Comparison of ENCODE assay signal across 1 cellular context in the genomic region with DNA sequence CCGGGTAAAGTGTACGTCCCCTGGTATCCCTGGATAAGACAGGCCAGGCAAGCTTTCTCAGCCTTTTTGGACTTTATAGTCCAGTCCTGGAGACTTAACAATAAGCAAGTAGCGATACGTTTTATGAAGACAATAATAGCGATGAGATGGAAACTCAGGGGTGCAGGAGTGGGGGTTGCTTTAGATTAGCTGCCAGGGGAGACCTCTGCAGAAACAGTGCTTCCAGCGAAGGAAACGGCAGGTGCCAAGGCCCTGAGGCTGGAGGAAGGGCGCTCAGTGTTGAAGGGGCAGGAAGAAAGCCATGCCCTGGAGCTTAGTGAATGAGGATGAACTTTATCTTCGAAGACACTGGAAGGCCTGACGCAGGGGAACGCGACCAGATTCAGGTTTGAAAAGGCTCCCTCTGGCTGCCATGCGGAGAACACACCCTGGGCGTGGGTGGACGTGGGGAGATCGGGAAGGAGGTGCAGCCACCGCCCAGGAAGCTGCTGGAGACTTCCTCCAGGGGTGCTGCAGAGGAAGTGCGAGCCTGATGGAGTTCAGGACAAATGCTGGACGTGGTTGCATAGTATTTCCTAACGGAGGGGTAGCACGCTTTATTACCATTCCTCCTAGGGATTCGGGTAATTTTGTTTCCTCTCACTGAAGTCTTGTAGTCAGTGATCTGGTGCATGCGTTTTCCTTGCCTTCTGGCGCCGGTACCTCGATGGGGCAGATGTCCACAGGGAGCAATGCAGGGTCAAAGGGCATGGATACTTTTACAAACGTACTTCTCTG.
TF ChIP-seq lines count a peak whose summit lies in the region.

No MANE protein-coding gene starts in this region.

TF ChIP-seq in HepG2, 621 proteins besides CTCF, POLR2A, EP300 and RAD21 (continued from another document and continues in another):
- TF ChIP-seq, protein P1, sequence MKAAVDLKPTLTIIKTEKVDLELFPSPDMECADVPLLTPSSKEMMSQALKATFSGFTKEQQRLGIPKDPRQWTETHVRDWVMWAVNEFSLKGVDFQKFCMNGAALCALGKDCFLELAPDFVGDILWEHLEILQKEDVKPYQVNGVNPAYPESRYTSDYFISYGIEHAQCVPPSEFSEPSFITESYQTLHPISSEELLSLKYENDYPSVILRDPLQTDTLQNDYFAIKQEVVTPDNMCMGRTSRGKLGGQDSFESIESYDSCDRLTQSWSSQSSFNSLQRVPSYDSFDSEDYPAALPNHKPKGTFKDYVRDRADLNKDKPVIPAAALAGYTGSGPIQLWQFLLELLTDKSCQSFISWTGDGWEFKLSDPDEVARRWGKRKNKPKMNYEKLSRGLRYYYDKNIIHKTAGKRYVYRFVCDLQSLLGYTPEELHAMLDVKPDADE (CRISPR knock-in tag; IDR thresholded peaks at IDR 0.05) = no peak
- TF ChIP-seq ZNF782 (CRISPR knock-in tag; IDR thresholded peaks at IDR 0.05; ENCODE audit: borderline replicate concordance) (no peak), ZNF260 (CRISPR knock-in tag; IDR thresholded peaks at IDR 0.05; ENCODE audit: borderline replicate concordance, low read depth) (peak; percentile 98; the same call in 1 of the 2 replicates), ARNTL (CRISPR knock-in tag; IDR thresholded peaks at IDR 0.05) (no peak), PITX1 (CRISPR knock-in tag; IDR thresholded peaks at IDR 0.05) (no peak), HMG20B (CRISPR knock-in tag; conservative IDR thresholded peaks at IDR 0.05) (no peak), MIER3 (CRISPR knock-in tag; IDR thresholded peaks at IDR 0.05; ENCODE audit: borderline replicate concordance) (0 out of 2 replicates have a peak, but pooled peaks have one; percentile 21), ZNF121 (CRISPR knock-in tag; IDR thresholded peaks at IDR 0.05) (no peak), RBM39 (IDR thresholded peaks at IDR 0.05; ENCODE audit: low read depth, low read length, poor library complexity, severe bottlenecking) (peak; percentile 12), MEIS2 (CRISPR knock-in tag; IDR thresholded peaks at IDR 0.05) (peak; percentile 51; the same call in 1 of the 2 replicates), ATF7-NPFF (CRISPR knock-in tag; IDR thresholded peaks at IDR 0.05; ENCODE audit: low read depth) (0 out of 2 replicates have a peak, but pooled peaks have one; percentile 26), NCOR1 (IDR thresholded peaks at IDR 0.05; ENCODE audit: borderline replicate concordance, low read length) (no peak), ZNF382 (CRISPR knock-in tag; IDR thresholded peaks at IDR 0.05; ENCODE audit: borderline replicate concordance) (no peak), CREB1 (IDR thresholded peaks at IDR 0.05) (no peak), CREB1 (CRISPR knock-in tag; IDR thresholded peaks at IDR 0.05) (peak; percentile 47; the same call in 1 of the 2 replicates), KMT2B (CRISPR knock-in tag; IDR thresholded peaks at IDR 0.05) (no peak), ZNF451 (CRISPR knock-in tag; IDR thresholded peaks at IDR 0.05) (peak; percentile 67; the same call in 1 of the 2 replicates)
- TF ChIP-seq, protein P2, sequence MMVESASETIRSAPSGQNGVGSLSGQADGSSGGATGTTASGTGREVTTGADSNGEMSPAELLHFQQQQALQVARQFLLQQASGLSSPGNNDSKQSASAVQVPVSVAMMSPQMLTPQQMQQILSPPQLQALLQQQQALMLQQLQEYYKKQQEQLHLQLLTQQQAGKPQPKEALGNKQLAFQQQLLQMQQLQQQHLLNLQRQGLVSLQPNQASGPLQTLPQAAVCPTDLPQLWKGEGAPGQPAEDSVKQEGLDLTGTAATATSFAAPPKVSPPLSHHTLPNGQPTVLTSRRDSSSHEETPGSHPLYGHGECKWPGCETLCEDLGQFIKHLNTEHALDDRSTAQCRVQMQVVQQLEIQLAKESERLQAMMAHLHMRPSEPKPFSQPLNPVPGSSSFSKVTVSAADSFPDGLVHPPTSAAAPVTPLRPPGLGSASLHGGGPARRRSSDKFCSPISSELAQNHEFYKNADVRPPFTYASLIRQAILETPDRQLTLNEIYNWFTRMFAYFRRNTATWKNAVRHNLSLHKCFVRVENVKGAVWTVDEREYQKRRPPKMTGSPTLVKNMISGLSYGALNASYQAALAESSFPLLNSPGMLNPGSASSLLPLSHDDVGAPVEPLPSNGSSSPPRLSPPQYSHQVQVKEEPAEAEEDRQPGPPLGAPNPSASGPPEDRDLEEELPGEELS (CRISPR knock-in tag; IDR thresholded peaks at IDR 0.05) = peak; percentile 27; the same call in 1 of the 2 replicates
- TF ChIP-seq, protein P3, sequence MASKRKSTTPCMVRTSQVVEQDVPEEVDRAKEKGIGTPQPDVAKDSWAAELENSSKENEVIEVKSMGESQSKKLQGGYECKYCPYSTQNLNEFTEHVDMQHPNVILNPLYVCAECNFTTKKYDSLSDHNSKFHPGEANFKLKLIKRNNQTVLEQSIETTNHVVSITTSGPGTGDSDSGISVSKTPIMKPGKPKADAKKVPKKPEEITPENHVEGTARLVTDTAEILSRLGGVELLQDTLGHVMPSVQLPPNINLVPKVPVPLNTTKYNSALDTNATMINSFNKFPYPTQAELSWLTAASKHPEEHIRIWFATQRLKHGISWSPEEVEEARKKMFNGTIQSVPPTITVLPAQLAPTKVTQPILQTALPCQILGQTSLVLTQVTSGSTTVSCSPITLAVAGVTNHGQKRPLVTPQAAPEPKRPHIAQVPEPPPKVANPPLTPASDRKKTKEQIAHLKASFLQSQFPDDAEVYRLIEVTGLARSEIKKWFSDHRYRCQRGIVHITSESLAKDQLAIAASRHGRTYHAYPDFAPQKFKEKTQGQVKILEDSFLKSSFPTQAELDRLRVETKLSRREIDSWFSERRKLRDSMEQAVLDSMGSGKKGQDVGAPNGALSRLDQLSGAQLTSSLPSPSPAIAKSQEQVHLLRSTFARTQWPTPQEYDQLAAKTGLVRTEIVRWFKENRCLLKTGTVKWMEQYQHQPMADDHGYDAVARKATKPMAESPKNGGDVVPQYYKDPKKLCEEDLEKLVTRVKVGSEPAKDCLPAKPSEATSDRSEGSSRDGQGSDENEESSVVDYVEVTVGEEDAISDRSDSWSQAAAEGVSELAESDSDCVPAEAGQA (IDR thresholded peaks at IDR 0.05; ENCODE audit: low read depth) = no peak
- TF ChIP-seq, protein P3 (CRISPR knock-in tag; IDR thresholded peaks at IDR 0.05; ENCODE audit: borderline replicate concordance) = no peak
- TF ChIP-seq, protein P4, sequence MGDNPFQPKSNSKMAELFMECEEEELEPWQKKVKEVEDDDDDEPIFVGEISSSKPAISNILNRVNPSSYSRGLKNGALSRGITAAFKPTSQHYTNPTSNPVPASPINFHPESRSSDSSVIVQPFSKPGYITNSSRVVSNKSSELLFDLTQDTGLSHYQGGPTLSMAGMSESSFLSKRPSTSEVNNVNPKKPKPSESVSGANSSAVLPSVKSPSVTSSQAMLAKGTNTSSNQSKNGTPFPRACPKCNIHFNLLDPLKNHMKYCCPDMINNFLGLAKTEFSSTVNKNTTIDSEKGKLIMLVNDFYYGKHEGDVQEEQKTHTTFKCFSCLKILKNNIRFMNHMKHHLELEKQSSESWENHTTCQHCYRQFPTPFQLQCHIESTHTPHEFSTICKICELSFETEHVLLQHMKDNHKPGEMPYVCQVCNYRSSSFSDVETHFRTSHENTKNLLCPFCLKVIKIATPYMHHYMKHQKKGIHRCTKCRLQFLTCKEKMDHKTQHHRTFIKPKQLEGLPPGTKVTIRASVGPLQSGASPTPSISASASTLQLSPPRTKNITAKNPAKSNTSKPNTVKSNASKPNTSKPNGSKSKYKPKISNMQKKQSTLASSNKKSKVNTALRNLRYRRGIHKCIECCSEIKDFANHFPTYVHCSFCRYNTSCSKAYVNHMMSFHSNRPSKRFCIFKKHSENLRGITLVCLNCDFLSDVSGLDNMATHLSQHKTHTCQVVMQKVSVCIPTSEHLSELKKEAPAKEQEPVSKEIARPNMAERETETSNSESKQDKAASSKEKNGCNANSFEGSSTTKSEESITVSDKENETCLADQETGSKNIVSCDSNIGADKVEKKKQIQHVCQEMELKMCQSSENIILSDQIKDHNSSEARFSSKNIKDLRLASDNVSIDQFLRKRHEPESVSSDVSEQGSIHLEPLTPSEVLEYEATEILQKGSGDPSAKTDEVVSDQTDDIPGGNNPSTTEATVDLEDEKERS (CRISPR knock-in tag; IDR thresholded peaks at IDR 0.05) = no peak
- TF ChIP-seq, protein P5, sequence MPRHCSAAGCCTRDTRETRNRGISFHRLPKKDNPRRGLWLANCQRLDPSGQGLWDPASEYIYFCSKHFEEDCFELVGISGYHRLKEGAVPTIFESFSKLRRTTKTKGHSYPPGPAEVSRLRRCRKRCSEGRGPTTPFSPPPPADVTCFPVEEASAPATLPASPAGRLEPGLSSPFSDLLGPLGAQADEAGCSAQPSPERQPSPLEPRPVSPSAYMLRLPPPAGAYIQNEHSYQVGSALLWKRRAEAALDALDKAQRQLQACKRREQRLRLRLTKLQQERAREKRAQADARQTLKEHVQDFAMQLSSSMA (CRISPR knock-in tag; IDR thresholded peaks at IDR 0.05) = no peak
- TF ChIP-seq, protein P6, sequence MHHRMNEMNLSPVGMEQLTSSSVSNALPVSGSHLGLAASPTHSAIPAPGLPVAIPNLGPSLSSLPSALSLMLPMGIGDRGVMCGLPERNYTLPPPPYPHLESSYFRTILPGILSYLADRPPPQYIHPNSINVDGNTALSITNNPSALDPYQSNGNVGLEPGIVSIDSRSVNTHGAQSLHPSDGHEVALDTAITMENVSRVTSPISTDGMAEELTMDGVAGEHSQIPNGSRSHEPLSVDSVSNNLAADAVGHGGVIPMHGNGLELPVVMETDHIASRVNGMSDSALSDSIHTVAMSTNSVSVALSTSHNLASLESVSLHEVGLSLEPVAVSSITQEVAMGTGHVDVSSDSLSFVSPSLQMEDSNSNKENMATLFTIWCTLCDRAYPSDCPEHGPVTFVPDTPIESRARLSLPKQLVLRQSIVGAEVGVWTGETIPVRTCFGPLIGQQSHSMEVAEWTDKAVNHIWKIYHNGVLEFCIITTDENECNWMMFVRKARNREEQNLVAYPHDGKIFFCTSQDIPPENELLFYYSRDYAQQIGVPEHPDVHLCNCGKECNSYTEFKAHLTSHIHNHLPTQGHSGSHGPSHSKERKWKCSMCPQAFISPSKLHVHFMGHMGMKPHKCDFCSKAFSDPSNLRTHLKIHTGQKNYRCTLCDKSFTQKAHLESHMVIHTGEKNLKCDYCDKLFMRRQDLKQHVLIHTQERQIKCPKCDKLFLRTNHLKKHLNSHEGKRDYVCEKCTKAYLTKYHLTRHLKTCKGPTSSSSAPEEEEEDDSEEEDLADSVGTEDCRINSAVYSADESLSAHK (CRISPR knock-in tag; IDR thresholded peaks at IDR 0.05; ENCODE audit: borderline replicate concordance) = no peak
- TF ChIP-seq, protein P7, sequence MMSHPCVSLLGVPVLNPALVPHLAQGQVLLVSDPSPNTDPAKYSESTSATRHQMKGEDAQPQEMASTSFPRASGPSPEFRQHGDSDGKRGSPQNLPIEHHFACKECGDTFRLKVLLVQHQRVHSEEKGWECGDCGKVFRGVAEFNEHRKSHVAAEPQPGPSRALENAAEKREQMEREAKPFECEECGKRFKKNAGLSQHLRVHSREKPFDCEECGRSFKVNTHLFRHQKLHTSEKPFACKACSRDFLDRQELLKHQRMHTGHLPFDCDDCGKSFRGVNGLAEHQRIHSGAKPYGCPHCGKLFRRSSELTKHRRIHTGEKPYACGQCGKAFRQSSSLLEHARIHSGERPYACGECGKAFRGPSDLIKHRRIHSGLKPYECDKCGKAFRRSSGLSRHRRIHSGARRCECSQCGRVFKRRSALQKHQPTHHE (CRISPR knock-in tag; IDR thresholded peaks at IDR 0.05; ENCODE audit: borderline replicate concordance) = no peak
- TF ChIP-seq, protein P8, sequence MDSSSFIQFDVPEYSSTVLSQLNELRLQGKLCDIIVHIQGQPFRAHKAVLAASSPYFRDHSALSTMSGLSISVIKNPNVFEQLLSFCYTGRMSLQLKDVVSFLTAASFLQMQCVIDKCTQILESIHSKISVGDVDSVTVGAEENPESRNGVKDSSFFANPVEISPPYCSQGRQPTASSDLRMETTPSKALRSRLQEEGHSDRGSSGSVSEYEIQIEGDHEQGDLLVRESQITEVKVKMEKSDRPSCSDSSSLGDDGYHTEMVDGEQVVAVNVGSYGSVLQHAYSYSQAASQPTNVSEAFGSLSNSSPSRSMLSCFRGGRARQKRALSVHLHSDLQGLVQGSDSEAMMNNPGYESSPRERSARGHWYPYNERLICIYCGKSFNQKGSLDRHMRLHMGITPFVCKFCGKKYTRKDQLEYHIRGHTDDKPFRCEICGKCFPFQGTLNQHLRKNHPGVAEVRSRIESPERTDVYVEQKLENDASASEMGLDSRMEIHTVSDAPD (CRISPR knock-in tag; IDR thresholded peaks at IDR 0.05) = peak; percentile 68; the same call in 1 of the 2 replicates
- TF ChIP-seq, protein P9, sequence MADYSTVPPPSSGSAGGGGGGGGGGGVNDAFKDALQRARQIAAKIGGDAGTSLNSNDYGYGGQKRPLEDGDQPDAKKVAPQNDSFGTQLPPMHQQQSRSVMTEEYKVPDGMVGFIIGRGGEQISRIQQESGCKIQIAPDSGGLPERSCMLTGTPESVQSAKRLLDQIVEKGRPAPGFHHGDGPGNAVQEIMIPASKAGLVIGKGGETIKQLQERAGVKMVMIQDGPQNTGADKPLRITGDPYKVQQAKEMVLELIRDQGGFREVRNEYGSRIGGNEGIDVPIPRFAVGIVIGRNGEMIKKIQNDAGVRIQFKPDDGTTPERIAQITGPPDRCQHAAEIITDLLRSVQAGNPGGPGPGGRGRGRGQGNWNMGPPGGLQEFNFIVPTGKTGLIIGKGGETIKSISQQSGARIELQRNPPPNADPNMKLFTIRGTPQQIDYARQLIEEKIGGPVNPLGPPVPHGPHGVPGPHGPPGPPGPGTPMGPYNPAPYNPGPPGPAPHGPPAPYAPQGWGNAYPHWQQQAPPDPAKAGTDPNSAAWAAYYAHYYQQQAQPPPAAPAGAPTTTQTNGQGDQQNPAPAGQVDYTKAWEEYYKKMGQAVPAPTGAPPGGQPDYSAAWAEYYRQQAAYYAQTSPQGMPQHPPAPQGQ (CRISPR knock-in tag; IDR thresholded peaks at IDR 0.05; ENCODE audit: borderline replicate concordance) = no peak
- TF ChIP-seq, protein P10, sequence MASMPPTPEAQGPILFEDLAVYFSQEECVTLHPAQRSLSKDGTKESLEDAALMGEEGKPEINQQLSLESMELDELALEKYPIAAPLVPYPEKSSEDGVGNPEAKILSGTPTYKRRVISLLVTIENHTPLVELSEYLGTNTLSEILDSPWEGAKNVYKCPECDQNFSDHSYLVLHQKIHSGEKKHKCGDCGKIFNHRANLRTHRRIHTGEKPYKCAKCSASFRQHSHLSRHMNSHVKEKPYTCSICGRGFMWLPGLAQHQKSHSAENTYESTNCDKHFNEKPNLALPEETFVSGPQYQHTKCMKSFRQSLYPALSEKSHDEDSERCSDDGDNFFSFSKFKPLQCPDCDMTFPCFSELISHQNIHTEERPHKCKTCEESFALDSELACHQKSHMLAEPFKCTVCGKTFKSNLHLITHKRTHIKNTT (CRISPR knock-in tag; IDR thresholded peaks at IDR 0.05) = no peak
